1 cellular context compared by ENCODE assay signal in genomic region chr4:7652006-7652405, GRCh38.
TF ChIP-seq lines count a peak whose summit lies in the region.

No MANE protein-coding gene starts in this region.

TF ChIP-seq in H1, 55 proteins besides CTCF, POLR2A, EP300 and RAD21:
- TF ChIP-seq CTBP2 (IDR thresholded peaks at IDR 0.05; ENCODE audit: borderline replicate concordance, insufficient read depth, insufficient read length, low read length) (no peak), KDM4A (IDR thresholded peaks at IDR 0.05; ENCODE audit: low read depth, low read length, severe bottlenecking) (no peak), SIRT6 (IDR thresholded peaks at IDR 0.05; ENCODE audit: low read length) (no peak), USF2 (IDR thresholded peaks at IDR 0.05; ENCODE audit: low read length) (no peak), KDM1A (IDR thresholded peaks at IDR 0.05; ENCODE audit: borderline replicate concordance, low read length) (no peak), SRF (IDR thresholded peaks at IDR 0.05; ENCODE audit: low read depth, low read length) (no peak), TCF12 (IDR thresholded peaks at IDR 0.05; ENCODE audit: low read depth, low read length) (no peak), HDAC6 (IDR thresholded peaks at IDR 0.05; ENCODE audit: low read depth, low read length) (no peak), CREB1 (IDR thresholded peaks at IDR 0.05) (no peak), TAF7 (optimal IDR thresholded peaks at IDR 0.05; ENCODE audit: borderline replicate concordance, low read depth, low read length) (no peak), BACH1 (IDR thresholded peaks at IDR 0.05; ENCODE audit: low read length) (no peak), RFX5 (IDR thresholded peaks at IDR 0.05; ENCODE audit: borderline replicate concordance, low read depth, low read length) (no peak), SIN3A (conservative IDR thresholded peaks at IDR 0.05 in 1 of 2, IDR thresholded peaks at IDR 0.05 in 1 of 2; ENCODE audit: low read depth in 1 of 2, low read length in 2 of 2) (no peak), CBX8 (IDR thresholded peaks at IDR 0.05; ENCODE audit: borderline replicate concordance, low read depth, low read length) (no peak)
